Comparison of ENCODE assay signal across 15 cellular contexts in genomic region chr15:64938192-64938591, GRCh38. TPM values are rescaled to one million over a fixed set of nuclear protein-coding genes. Genes with fewer than 3 reads are reported as not detected.
DNase-seq lines count a peak whose midpoint lies in the region; ATAC-seq and TF ChIP-seq lines count a peak whose summit lies in the region.
"Had no signal": no experiment of that assay in that cellular context is flagged by ENCODE, and none has a peak within 500 bp of the region (broad histone marks: within the 10 kb centered on the region; RNA-seq: fewer than 3 reads in every experiment).

No MANE protein-coding gene starts in this region.

- H3K4me3 ChIP-seq in astrocyte of the spinal cord (ENCODE audit: low read depth, low read length), result no peak overlapping the region

- no peaks in the 10 kb centered on the region for H3K9me3 Mint-ChIP-seq in natural killer cell
- H3K9me3 Mint-ChIP-seq: activated naive CD8-positive, alpha-beta T cell treated with anti-CD3 and anti-CD28 coated beads, Interleukin-2, amount 10 ng/mL, durations not matched to agents 7 days and 5 days; dendritic cell treated with granulocyte-macrophage colony-stimulating factor and Interleukin-4, amounts not matched to agents 40 ng/mL and 50 ng/mL, for 4 days; stimulated activated naive CD8-positive, alpha-beta T cell treated with anti-CD3 and anti-CD28 coated beads, Interleukin-15, Interleukin-2, amounts not matched to agents 100 ng/mL and 50 ng/mL, for 24 hours had no signal

- intact Hi-C loops in natural killer cell (cut with micrococcal nuclease), result no loop called here

- no peaks in the 10 kb centered on the region for H3K36me3 Mint-ChIP-seq in natural killer cell

- no peaks in the 10 kb centered on the region for H3K4me1 Mint-ChIP-seq in natural killer cell
- H3K4me1 Mint-ChIP-seq: WTC11 had no signal

- in situ Hi-C loops in Caki2 (cut with HindIII; ENCODE audit: low pct_unique_long_range_greater_than_20kb, low sequenced_read_pairs) (no loop called here), astrocyte of the spinal cord (cut with HindIII; ENCODE audit: low sequenced_read_pairs) (no loop called here)

- H3K27ac Mint-ChIP-seq in natural killer cell, result no peak overlapping the region
- H3K27ac Mint-ChIP-seq: activated naive CD8-positive, alpha-beta T cell treated with anti-CD3 and anti-CD28 coated beads, Interleukin-2, amount 10 ng/mL, durations not matched to agents 7 days and 5 days; dendritic cell treated with granulocyte-macrophage colony-stimulating factor and Interleukin-4, amounts not matched to agents 40 ng/mL and 50 ng/mL, for 4 days; stimulated activated naive CD8-positive, alpha-beta T cell treated with anti-CD3 and anti-CD28 coated beads, Interleukin-15, Interleukin-2, amounts not matched to agents 100 ng/mL and 50 ng/mL, for 24 hours; WTC11 had no signal

- DNase-seq in Caki2 (ENCODE audit: low read depth) (peak; percentile 19), NCI-H146 treated with DMSO at 0.1 percent for 48 hours (lab: John Stamatoyannopoulos, UW; ENCODE audit: unreplicated experiment) (peak; percentile 39), astrocyte of the spinal cord (ENCODE audit: low read depth, low spot score) (peak; percentile 6), kidney tubule cell (ENCODE audit: low spot score) (peak; percentile 43), NCI-H446 treated with DMSO at 0.1 percent for 48 hours (lab: John Stamatoyannopoulos, UW) (no peak), natural killer cell (no peak)
- no peak for DNase-seq in stimulated activated CD4-positive, alpha-beta T cell treated with anti-CD3 and anti-CD28 coated beads, Interleukin-2, amount 100 ng/mL, for 24 hours
- DNase-seq: activated naive CD8-positive, alpha-beta T cell treated with anti-CD3 and anti-CD28 coated beads, Interleukin-2, amount 10 ng/mL, durations not matched to agents 7 days and 5 days; NCI-H1092 treated with DMSO at 0.1 percent for 48 hours; NK-92 treated with Interleukin-12 subunit alpha and Interleukin-12 subunit beta, amount 100 ng/mL, for 24 hours had no signal

- no peak overlapping the region for H3K4me3 Mint-ChIP-seq in natural killer cell
- H3K4me3 Mint-ChIP-seq: activated naive CD8-positive, alpha-beta T cell treated with anti-CD3 and anti-CD28 coated beads, Interleukin-2, amount 10 ng/mL, durations not matched to agents 7 days and 5 days; dendritic cell treated with granulocyte-macrophage colony-stimulating factor and Interleukin-4, amounts not matched to agents 40 ng/mL and 50 ng/mL, for 4 days; stimulated activated naive CD8-positive, alpha-beta T cell treated with anti-CD3 and anti-CD28 coated beads, Interleukin-15, Interleukin-2, amounts not matched to agents 100 ng/mL and 50 ng/mL, for 24 hours; WTC11 had no signal

- no peaks in the 10 kb centered on the region for H3K27me3 Mint-ChIP-seq in natural killer cell (ENCODE audit: low read depth in 2 of 2)
- H3K27me3 Mint-ChIP-seq: activated naive CD8-positive, alpha-beta T cell treated with anti-CD3 and anti-CD28 coated beads, Interleukin-2, amount 10 ng/mL, durations not matched to agents 7 days and 5 days; stimulated activated naive CD8-positive, alpha-beta T cell treated with anti-CD3 and anti-CD28 coated beads, Interleukin-15, Interleukin-2, amounts not matched to agents 100 ng/mL and 50 ng/mL, for 24 hours had no signal

- TF ChIP-seq CTCF in astrocyte of the spinal cord (IDR thresholded peaks at IDR 0.05; ENCODE audit: low read depth, low read length) (no peak), natural killer cell (IDR thresholded peaks at IDR 0.05) (no peak)

- ATAC-seq in natural killer cell, result no peak
- ATAC-seq in GM19351 (IDR thresholded peaks at IDR 0.05; ENCODE audit: unreplicated experiment), result no peak
- ATAC-seq: SK-N-SH treated with all-trans-retinoic acid at 6 μM for 48 hours, WTC11 had no signal

RNA-seq across cellular contexts. Expression of gene ANKDD1A, which starts 26.5 kb away (rescaled TPM):
- 2.2 and 2.5 TPM in 2 replicates for total RNA-seq in Caki2 (2014; rRNA removed; shearing (Covaris generic); ENCODE audit: low replicate concordance)
- 10 to 100 TPM; 13.7 to 16.2 (median 13.9) TPM for total RNA-seq in natural killer cell

RNA-seq across cellular contexts. Expression of gene SPG21, which starts 51.5 kb away (rescaled TPM):
- 74.7 and 93.8 TPM in 2 replicates for total RNA-seq in Caki2 (2014; rRNA removed; shearing (Covaris generic); ENCODE audit: low replicate concordance)
- 10 to 100 TPM; 39.6 to 52.3 (median 40.4) TPM for total RNA-seq in natural killer cell

Comparison
In these comparisons a context has a peak if more than half of its experiments do, and no peak if none do; other contexts are left out.
1. DNase-seq: peak in Caki2 (single experiment), NCI-H146 treated with DMSO at 0.1 percent for 48 hours (single experiment), astrocyte of the spinal cord (single experiment) and kidney tubule cell (single experiment); none in NCI-H446 treated with DMSO at 0.1 percent for 48 hours (single experiment), natural killer cell (single experiment) and stimulated activated CD4-positive, alpha-beta T cell treated with anti-CD3 and anti-CD28 coated beads, Interleukin-2, amount 100 ng/mL, for 24 hours (0 of 2).